18 cellular contexts compared by ENCODE assay signal in genomic region chr22:17536269-17536668, GRCh38. TPM values are rescaled to one million over a fixed set of nuclear protein-coding genes. Genes with fewer than 3 reads are reported as not detected.
DNase-seq lines count a peak whose midpoint lies in the region; ATAC-seq lines count a peak whose summit lies in the region.
"Had no signal": no experiment of that assay in that cellular context is flagged by ENCODE, and none has a peak within 500 bp of the region (broad histone marks: within the 10 kb centered on the region; RNA-seq: fewer than 3 reads in every experiment).

No MANE protein-coding gene starts in this region.

- H3K79me2 ChIP-seq in trophoblast cell (ENCODE audit: control insufficient read depth, insufficient read depth, low read length, poor library complexity): no peaks in the 10 kb centered on the region

- CTCF ChIA-PET in activated naive CD4-positive, alpha-beta T cell treated with anti-CD3 and anti-CD28 coated beads, Interleukin-2, amount 10 ng/mL, durations not matched to agents 7 days and 5 days (lab: Charles Lee): interaction anchor here (1.5 kb wide), 1 partner anchor 10 kb away, joined by 3 read pairs; no protein-coding TSS in a partner anchor

- DNase-seq in AG20443 (ENCODE audit: low spot score) (peak; percentile 27), RPMI7951 (ENCODE audit: low read depth) (peak; percentile 20), fibroblast of gingiva (ENCODE audit: low read depth) (peak; percentile 47), trophoblast cell (no peak), AML-193 (lab: John Stamatoyannopoulos, UW) (no peak), NCI-H2081 (lab: John Stamatoyannopoulos, UW) (no peak)
- DNase-seq in activated naive CD4-positive, alpha-beta T cell treated with anti-CD3 and anti-CD28 coated beads, Interleukin-2, amount 10 ng/mL, durations not matched to agents 7 days and 5 days: no peak
- DNase-seq: activated CD4-positive, alpha-beta T cell treated with anti-CD3 and anti-CD28 coated beads for 4 hours; activated T-cell treated with anti-CD3 and anti-CD28 coated beads, Interleukin-2, amount 50 U/mL, for 72 hours; effector memory CD8-positive, alpha-beta T cell; EL; heart right ventricle; left colon; OCI-M1 had no signal

- ATAC-seq in GM21515 (IDR thresholded peaks at IDR 0.05; ENCODE audit: unreplicated experiment): no peak
- ATAC-seq: activated T-cell treated with anti-CD3 and anti-CD28 coated beads, Interleukin-2, amount 50 U/mL, for 72 hours; effector memory CD8-positive, alpha-beta T cell; HCT116; left colon had no signal

- H3K36me3 ChIP-seq in trophoblast cell (ENCODE audit: control insufficient read depth in 1 of 2, insufficient read depth in 2 of 2, low read length in 2 of 2): peaks cover 0 to 10% of the 10 kb centered on the region in 2 experiments

- no peaks in the 10 kb centered on the region for H3K4me1 ChIP-seq in trophoblast cell (ENCODE audit: control insufficient read depth in 1 of 2, insufficient read depth in 2 of 2, low read length in 2 of 2)
- H3K4me1 ChIP-seq: heart right ventricle had no signal

- H4K91ac ChIP-seq in trophoblast cell (ENCODE audit: low read depth, low read length): no peak overlapping the region

- no peak overlapping the region for H2AK5ac ChIP-seq in trophoblast cell (ENCODE audit: low read length)

- H3K27me3 ChIP-seq in trophoblast cell (ENCODE audit: insufficient read depth, low read length): no peaks in the 10 kb centered on the region
- H3K27me3 ChIP-seq: heart right ventricle had no signal

- no peaks in the 10 kb centered on the region for H3K9me3 ChIP-seq in trophoblast cell (ENCODE audit: insufficient read depth, low read depth, low read length)
- H3K9me3 ChIP-seq: heart right ventricle had no signal

- no peak overlapping the region for H2AFZ ChIP-seq in trophoblast cell (ENCODE audit: insufficient read depth, low read length, poor library complexity)

- H3K36me3 Mint-ChIP-seq in activated naive CD4-positive, alpha-beta T cell treated with anti-CD3 and anti-CD28 coated beads, Interleukin-2, amount 10 ng/mL, durations not matched to agents 7 days and 5 days: no peaks in the 10 kb centered on the region

- H2BK5ac ChIP-seq in trophoblast cell (ENCODE audit: low read depth, low read length, poor library complexity): no peak overlapping the region

- no peak overlapping the region for H3K18ac ChIP-seq in trophoblast cell (ENCODE audit: low read length)

- peaks cover 12% of the 10 kb centered on the region for H3K27me3 Mint-ChIP-seq in activated naive CD4-positive, alpha-beta T cell treated with anti-CD3 and anti-CD28 coated beads, Interleukin-2, amount 10 ng/mL, durations not matched to agents 7 days and 5 days

- no peak overlapping the region for H3K4me2 ChIP-seq in trophoblast cell (ENCODE audit: low read length)
- H3K4me2 ChIP-seq: smooth muscle cell had no signal

- no peak overlapping the region for H4K8ac ChIP-seq in trophoblast cell (ENCODE audit: low read depth, low read length)

- H3K4ac ChIP-seq in trophoblast cell (ENCODE audit: low read depth, low read length): no peak overlapping the region

- H2BK12ac ChIP-seq in trophoblast cell (ENCODE audit: low read length): no peak overlapping the region

- no peaks in the 10 kb centered on the region for H3K4me1 Mint-ChIP-seq in activated naive CD4-positive, alpha-beta T cell treated with anti-CD3 and anti-CD28 coated beads, Interleukin-2, amount 10 ng/mL, durations not matched to agents 7 days and 5 days

- H3K4me3 Mint-ChIP-seq in activated naive CD4-positive, alpha-beta T cell treated with anti-CD3 and anti-CD28 coated beads, Interleukin-2, amount 10 ng/mL, durations not matched to agents 7 days and 5 days: no peak overlapping the region
- H3K4me3 Mint-ChIP-seq: activated T-cell treated with anti-CD3 and anti-CD28 coated beads, Interleukin-2, amount 50 U/mL, for 72 hours; effector memory CD8-positive, alpha-beta T cell had no signal

- no peaks in the 10 kb centered on the region for H3K79me1 ChIP-seq in trophoblast cell (ENCODE audit: low read length)

- no peak overlapping the region for H3K14ac ChIP-seq in trophoblast cell (ENCODE audit: low read length)

- peak overlapping the region; percentile 25 for H3K4me3 ChIP-seq in trophoblast cell (ENCODE audit: low read depth, low read length)
- H3K4me3 ChIP-seq: heart right ventricle, smooth muscle cell had no signal

- H3K27ac ChIP-seq in trophoblast cell (ENCODE audit: low read depth, low read length): no peak overlapping the region
- H3K27ac ChIP-seq: heart right ventricle had no signal

- WGBS in trophoblast cell (ENCODE audit: extremely low coverage, insufficient coverage, insufficient read length): no CpG with 5 or more reads among the region's 5 CpGs

- no peaks in the 10 kb centered on the region for H3K9me3 Mint-ChIP-seq in activated naive CD4-positive, alpha-beta T cell treated with anti-CD3 and anti-CD28 coated beads, Interleukin-2, amount 10 ng/mL, durations not matched to agents 7 days and 5 days
- H3K9me3 Mint-ChIP-seq: activated T-cell treated with anti-CD3 and anti-CD28 coated beads, Interleukin-2, amount 50 U/mL, for 72 hours; effector memory CD8-positive, alpha-beta T cell had no signal

- no peak overlapping the region for H4K12ac ChIP-seq in trophoblast cell (ENCODE audit: low read depth, low read length)

- H2BK120ac ChIP-seq in trophoblast cell (ENCODE audit: insufficient read depth, low read length, poor library complexity): no peak overlapping the region

- H3K27ac Mint-ChIP-seq in activated naive CD4-positive, alpha-beta T cell treated with anti-CD3 and anti-CD28 coated beads, Interleukin-2, amount 10 ng/mL, durations not matched to agents 7 days and 5 days: no peak overlapping the region
- H3K27ac Mint-ChIP-seq: activated T-cell treated with anti-CD3 and anti-CD28 coated beads, Interleukin-2, amount 50 U/mL, for 72 hours; effector memory CD8-positive, alpha-beta T cell had no signal

- H3K23ac ChIP-seq in trophoblast cell (ENCODE audit: low read length): no peak overlapping the region

- no peak overlapping the region for H3K9ac ChIP-seq in trophoblast cell (ENCODE audit: low read length)

RNA-seq across cellular contexts. Expression of gene SLC25A18, which starts 27.0 kb away (rescaled TPM):
- total RNA-seq in RPMI7951 (2014; rRNA removed; shearing (Covaris generic)): not detected in 2 replicates
- polyA plus RNA-seq in trophoblast cell (2013): 0.31 and 0.37 TPM in 2 replicates
- total RNA-seq: activated T-cell treated with anti-CD3 and anti-CD28 coated beads, Interleukin-2, amount 50 U/mL, for 72 hours; HT-29; left colon had no signal

Comparison
In these comparisons a context has a peak if more than half of its experiments do, and no peak if none do; other contexts are left out.
1. DNase-seq: peak in AG20443 (single experiment), RPMI7951 (single experiment) and fibroblast of gingiva (single experiment); none in trophoblast cell (0 of 2), AML-193 (0 of 2), activated naive CD4-positive, alpha-beta T cell treated with anti-CD3 and anti-CD28 coated beads, Interleukin-2, amount 10 ng/mL, durations not matched to agents 7 days and 5 days (single experiment) and NCI-H2081 (0 of 2).